ENCODE assay signal across 20 cellular contexts in genomic region chr1:36965301-36966159, GRCh38.
DNase-seq lines count a peak whose midpoint lies in the region; ATAC-seq and TF ChIP-seq lines count a peak whose summit lies in the region.
"Had no signal": no experiment of that assay in that cellular context is flagged by ENCODE, and none has a peak within 500 bp of the region (broad histone marks: within the 10 kb centered on the region; RNA-seq: fewer than 3 reads in every experiment).

No MANE protein-coding gene starts in this region.

- intact Hi-C loops in activated CD4-positive, alpha-beta memory T cell treated with anti-CD3 and anti-CD28 coated beads for 36 hours (cut with micrococcal nuclease): no loop called here
- intact Hi-C loops in activated CD8-positive, alpha-beta T cell treated with anti-CD3 and anti-CD28 coated beads for 36 hours (cut with micrococcal nuclease): no loop called here
- intact Hi-C loops in left ventricle myocardium superior (cut with micrococcal nuclease): no loop called here

- no peaks in the 10 kb centered on the region for H3K36me3 ChIP-seq in HEK293 (ENCODE audit: control insufficient read depth in 2 of 2, insufficient read depth in 1 of 2, low read length in 2 of 2)
- H3K36me3 ChIP-seq: BLaER1, MG63 had no signal

- H3K9me3 Mint-ChIP-seq in activated CD4-positive, alpha-beta memory T cell treated with anti-CD3 and anti-CD28 coated beads for 36 hours: no peaks in the 10 kb centered on the region
- no peaks in the 10 kb centered on the region for H3K9me3 Mint-ChIP-seq in activated CD8-positive, alpha-beta T cell treated with anti-CD3 and anti-CD28 coated beads for 36 hours
- H3K9me3 Mint-ChIP-seq: CD4-positive, alpha-beta T cell had no signal

- no peaks in the 10 kb centered on the region for H3K4me1 ChIP-seq in HEK293 (ENCODE audit: control insufficient read depth, insufficient read depth, low read length)

- no peak overlapping the region for H3K4me3 ChIP-seq in HEK293 (ENCODE audit: low read depth, low read length)
- H3K4me3 ChIP-seq: BLaER1, MG63 had no signal

- H3K4me3 Mint-ChIP-seq in activated CD4-positive, alpha-beta memory T cell treated with anti-CD3 and anti-CD28 coated beads for 36 hours: no peak overlapping the region
- no peak overlapping the region for H3K4me3 Mint-ChIP-seq in activated CD8-positive, alpha-beta T cell treated with anti-CD3 and anti-CD28 coated beads for 36 hours
- H3K4me3 Mint-ChIP-seq: CD4-positive, alpha-beta T cell; HFFc6 had no signal

- H3K36me3 Mint-ChIP-seq in activated CD4-positive, alpha-beta memory T cell treated with anti-CD3 and anti-CD28 coated beads for 36 hours: no peaks in the 10 kb centered on the region
- H3K36me3 Mint-ChIP-seq in activated CD8-positive, alpha-beta T cell treated with anti-CD3 and anti-CD28 coated beads for 36 hours (ENCODE audit: low read depth): no peaks in the 10 kb centered on the region

- TF ChIP-seq CTCF in HEK293 (tag by site-specific recombination; IDR thresholded peaks at IDR 0.05): no peak
- TF ChIP-seq CTCF in activated CD8-positive, alpha-beta T cell treated with anti-CD3 and anti-CD28 coated beads for 36 hours (IDR thresholded peaks at IDR 0.05): no peak

- no peaks in the 10 kb centered on the region for H3K9me3 ChIP-seq in HEK293 (ENCODE audit: control insufficient read depth, insufficient read depth, low read depth, low read length)
- H3K9me3 ChIP-seq: BLaER1, MG63 had no signal

- H3K4me1 Mint-ChIP-seq in activated CD4-positive, alpha-beta memory T cell treated with anti-CD3 and anti-CD28 coated beads for 36 hours (ENCODE audit: low read depth): no peaks in the 10 kb centered on the region
- H3K4me1 Mint-ChIP-seq in activated CD8-positive, alpha-beta T cell treated with anti-CD3 and anti-CD28 coated beads for 36 hours (ENCODE audit: low read depth): no peaks in the 10 kb centered on the region

- no peak overlapping the region for H3K27ac ChIP-seq in HEK293 (ENCODE audit: extremely low read depth, low read depth, low read length)
- H3K27ac ChIP-seq: BLaER1, RWPE1 had no signal

- peaks cover 3% of the 10 kb centered on the region for H3K27me3 Mint-ChIP-seq in activated CD4-positive, alpha-beta memory T cell treated with anti-CD3 and anti-CD28 coated beads for 36 hours
- H3K27me3 Mint-ChIP-seq in activated CD8-positive, alpha-beta T cell treated with anti-CD3 and anti-CD28 coated beads for 36 hours: peaks cover 2% of the 10 kb centered on the region

- DNase-seq in NCI-H2171 treated with DMSO at 0.1 percent for 48 hours (lab: John Stamatoyannopoulos, UW): peak; percentile 58
- DNase-seq in NCI-H82 (lab: John Stamatoyannopoulos, UW): peak; percentile 85
- peak; percentile 83 for DNase-seq in left kidney (ENCODE audit: low read depth, low spot score)
- DNase-seq in activated CD4-positive, alpha-beta memory T cell treated with anti-CD3 and anti-CD28 coated beads for 36 hours: no peak
- DNase-seq in activated CD8-positive, alpha-beta T cell treated with anti-CD3 and anti-CD28 coated beads for 36 hours: no peak
- DNase-seq in left ventricle myocardium superior: no peak
- DNase-seq: CD4-positive, alpha-beta T cell; COR-L47; EL; GF-D8; HFFc6; MG63; NCI-H187 treated with DMSO at 0.1 percent for 48 hours; NCI-H510A; SIG-M5 had no signal

- CTCF ChIA-PET in HEK293 (lab: Yijun Ruan, JAX): no interaction called here
- CTCF ChIA-PET in activated CD4-positive, alpha-beta memory T cell treated with anti-CD3 and anti-CD28 coated beads for 36 hours (lab: Charles Lee): no interaction called here
- CTCF ChIA-PET in activated CD8-positive, alpha-beta T cell treated with anti-CD3 and anti-CD28 coated beads for 36 hours (lab: Charles Lee): interaction anchor here (1.0 kb wide), 1 partner anchor 13 kb away, joined by 3 read pairs; no protein-coding TSS in a partner anchor

- POLR2A ChIA-PET in HEK293 (lab: Yijun Ruan, JAX): no interaction called here
- POLR2A ChIA-PET in activated CD4-positive, alpha-beta memory T cell treated with anti-CD3 and anti-CD28 coated beads for 36 hours (lab: Charles Lee): no interaction called here
- POLR2A ChIA-PET in activated CD8-positive, alpha-beta T cell treated with anti-CD3 and anti-CD28 coated beads for 36 hours (lab: Charles Lee): no interaction called here

- no peak overlapping the region for H3K27ac Mint-ChIP-seq in activated CD4-positive, alpha-beta memory T cell treated with anti-CD3 and anti-CD28 coated beads for 36 hours
- H3K27ac Mint-ChIP-seq in activated CD8-positive, alpha-beta T cell treated with anti-CD3 and anti-CD28 coated beads for 36 hours: no peak overlapping the region
- H3K27ac Mint-ChIP-seq: CD4-positive, alpha-beta T cell; HFFc6 had no signal

- ATAC-seq in HG03159 (IDR thresholded peaks at IDR 0.05; ENCODE audit: unreplicated experiment) (no peak), left ventricle myocardium superior (no peak)
- ATAC-seq in activated CD8-positive, alpha-beta T cell treated with anti-CD3 and anti-CD28 coated beads for 36 hours: no peak
- ATAC-seq: SK-N-SH treated with all-trans-retinoic acid at 6 μM for 48 hours had no signal

TF ChIP-seq in HEK293, 187 proteins besides CTCF, POLR2A, EP300 and RAD21 (continues in another document):
- TF ChIP-seq ZNF596 (tag by site-specific recombination; IDR thresholded peaks at IDR 0.05) (no peak), ZNF138 (tag by site-specific recombination; IDR thresholded peaks at IDR 0.05; ENCODE audit: borderline replicate concordance) (no peak), KLF1 (tag by site-specific recombination; IDR thresholded peaks at IDR 0.05) (no peak), KLF10 (tag by site-specific recombination; IDR thresholded peaks at IDR 0.05) (0 out of 2 replicates have a peak, but pooled peaks have one; percentile 27), ZSCAN30 (tag by site-specific recombination; IDR thresholded peaks at IDR 0.05) (no peak), INSM2 (tag by site-specific recombination; IDR thresholded peaks at IDR 0.05) (no peak), SETDB1 (IDR thresholded peaks at IDR 0.05; ENCODE audit: insufficient read length, low read length) (no peak), ZNF221 (tag by site-specific recombination; IDR thresholded peaks at IDR 0.05; ENCODE audit: borderline replicate concordance) (no peak), ZNF16 (tag by site-specific recombination; IDR thresholded peaks at IDR 0.05; ENCODE audit: low read depth) (no peak), ZNF571 (tag by site-specific recombination; IDR thresholded peaks at IDR 0.05) (no peak), ZNF561 (tag by site-specific recombination; IDR thresholded peaks at IDR 0.05; ENCODE audit: borderline replicate concordance) (no peak), ZBTB21 (tag by site-specific recombination; IDR thresholded peaks at IDR 0.05) (0 out of 2 replicates have a peak, but pooled peaks have one; percentile 17), SCRT1 (tag by site-specific recombination; IDR thresholded peaks at IDR 0.05; ENCODE audit: borderline replicate concordance) (no peak), ZNF626 (tag by site-specific recombination; IDR thresholded peaks at IDR 0.05) (no peak), ZNF580 (tag by site-specific recombination; IDR thresholded peaks at IDR 0.05) (no peak), ZNF785 (tag by site-specific recombination; IDR thresholded peaks at IDR 0.05) (no peak), ZNF560 (tag by site-specific recombination; IDR thresholded peaks at IDR 0.05; ENCODE audit: borderline replicate concordance) (no peak), ZNF585B (tag by site-specific recombination; IDR thresholded peaks at IDR 0.05) (no peak), RBAK (tag by site-specific recombination; IDR thresholded peaks at IDR 0.05) (no peak), ZNF404 (tag by site-specific recombination; IDR thresholded peaks at IDR 0.05) (no peak), OSR2 (tag by site-specific recombination; IDR thresholded peaks at IDR 0.05) (peak; percentile 64; the same call in 1 of the 2 replicates), ZNF664 (tag by site-specific recombination; IDR thresholded peaks at IDR 0.05) (no peak), ZSCAN4 (tag by site-specific recombination; IDR thresholded peaks at IDR 0.05) (no peak), ZNF133 (tag by site-specific recombination; IDR thresholded peaks at IDR 0.05) (no peak)

Comparison
In these comparisons a context has a peak if more than half of its experiments do, and no peak if none do; other contexts are left out.
1. DNase-seq: peak in NCI-H2171 treated with DMSO at 0.1 percent for 48 hours (single experiment), NCI-H82 (single experiment) and left kidney (single experiment); none in activated CD4-positive, alpha-beta memory T cell treated with anti-CD3 and anti-CD28 coated beads for 36 hours (single experiment), activated CD8-positive, alpha-beta T cell treated with anti-CD3 and anti-CD28 coated beads for 36 hours (single experiment) and left ventricle myocardium superior (single experiment).